In genomic region chr7:142516038-142516501, GRCh38 we compare ENCODE assay signal across 8 cellular contexts.
DNase-seq lines count a peak whose midpoint lies in the region; ATAC-seq, FAIRE-seq and TF ChIP-seq lines count a peak whose summit lies in the region.

No MANE protein-coding gene starts in this region.

- H3K79me2 ChIP-seq in DND-41 (ENCODE audit: insufficient read depth, low read length), result no peaks in the 10 kb centered on the region

- H3K36me3 Mint-ChIP-seq in activated naive CD8-positive, alpha-beta T cell, result no peaks in the 10 kb centered on the region

- peak overlapping the region; percentile 46 for H3K27ac Mint-ChIP-seq in activated naive CD8-positive, alpha-beta T cell

- H3K9me3 ChIP-seq in DND-41 (ENCODE audit: insufficient read depth, low read length, severe bottlenecking), result no peaks in the 10 kb centered on the region

- no peak overlapping the region for H3K4me3 Mint-ChIP-seq in activated naive CD8-positive, alpha-beta T cell

- peak overlapping the region; percentile 44 for H3K4me2 ChIP-seq in DND-41 (ENCODE audit: insufficient read depth, low read length)

- ATAC-seq in DND-41 (ENCODE audit: insufficient read depth, low read depth) (peak; percentile 85), HG03108 (IDR thresholded peaks at IDR 0.05; ENCODE audit: unreplicated experiment) (peak; percentile 85), left ventricle myocardium superior (peak; percentile 81)

- H3K9me3 Mint-ChIP-seq in activated naive CD8-positive, alpha-beta T cell (ENCODE audit: low read depth), result no peaks in the 10 kb centered on the region

- TF ChIP-seq CTCF in DND-41 (IDR thresholded peaks at IDR 0.05; ENCODE audit: borderline replicate concordance, extremely low read depth, low read length, poor library complexity, severe bottlenecking), result peak; percentile 80

- H3K36me3 ChIP-seq in DND-41 (ENCODE audit: insufficient read depth, low read length), result no peaks in the 10 kb centered on the region

- no peaks in the 10 kb centered on the region for H3K27me3 ChIP-seq in DND-41 (ENCODE audit: insufficient read depth, low read length, poor library complexity)

- H3K9ac ChIP-seq in DND-41 (ENCODE audit: low read depth, low read length), result peak overlapping the region; percentile 52

- H3K4me1 ChIP-seq in DND-41 (ENCODE audit: insufficient read depth, low read length), result peaks cover 91% of the 10 kb centered on the region

- no peaks in the 10 kb centered on the region for H3K27me3 Mint-ChIP-seq in activated naive CD8-positive, alpha-beta T cell

- no peaks in the 10 kb centered on the region for H4K20me1 ChIP-seq in DND-41 (ENCODE audit: insufficient read depth, low read length)

- no peak overlapping the region for H2AFZ ChIP-seq in DND-41 (ENCODE audit: low read depth, low read length)

- peak; percentile 73 for FAIRE-seq in GM19239 (lab: Jason Lieb, UNC)

- intact Hi-C loops in left ventricle myocardium superior (cut with micrococcal nuclease), result no loop called here

- DNase-seq in DND-41, result peak; percentile 58
- peak; percentile 32 for DNase-seq in GM19239 (ENCODE audit: insufficient read length, low spot score)
- peak; percentile 33 for DNase-seq in NCI-H2171 (lab: John Stamatoyannopoulos, UW)
- DNase-seq in left ventricle myocardium superior, result no peak
- peak; percentile 18 for DNase-seq in skeletal muscle cell (ENCODE audit: low read depth)
- no peak for DNase-seq in activated T-cell treated with anti-CD3 and anti-CD28 coated beads for 4 hours

- peak overlapping the region; percentile 96 for H3K27ac ChIP-seq in DND-41 (ENCODE audit: low read length)

- peaks cover 41% of the 10 kb centered on the region for H3K4me1 Mint-ChIP-seq in activated naive CD8-positive, alpha-beta T cell (ENCODE audit: low read depth)

- H3K4me3 ChIP-seq in DND-41 (ENCODE audit: low read depth in 1 of 2, low read length in 2 of 2) (no peak overlapping the region), skeletal muscle cell (ENCODE audit: low read depth, low read length) (no peak overlapping the region)

Comparison
In these comparisons a context has a peak if more than half of its experiments do, and no peak if none do; other contexts are left out.
1. DNase-seq: peak in DND-41 (single experiment), GM19239 (single experiment), NCI-H2171 (single experiment) and skeletal muscle cell (single experiment); none in left ventricle myocardium superior (single experiment) and activated T-cell treated with anti-CD3 and anti-CD28 coated beads for 4 hours (single experiment).
2. Peak in every context shown above with its lines, with median percentiles within 50 percentile points of each other: ATAC-seq.